ENCODE assay signal across 10 cellular contexts in the genomic region with DNA sequence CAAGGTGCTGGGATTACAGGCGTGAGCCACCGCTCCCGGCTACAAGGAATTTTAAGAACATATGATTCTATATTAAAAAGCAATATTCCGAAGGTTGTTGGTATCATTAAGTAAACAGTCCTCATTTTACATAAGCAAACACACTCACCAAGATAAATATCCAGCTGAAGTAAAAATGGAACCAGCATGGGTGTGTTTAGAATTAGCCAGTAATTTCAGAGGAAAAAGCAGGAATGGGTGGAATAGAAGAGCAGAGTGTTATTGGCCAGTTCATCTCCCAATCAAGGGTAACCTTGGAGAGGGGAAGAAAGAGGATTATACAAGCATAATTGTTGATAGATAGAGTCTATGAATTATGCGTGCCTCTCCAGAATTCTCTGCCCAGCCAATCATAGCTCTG. TPM values are rescaled to one million over a fixed set of nuclear protein-coding genes. Genes with fewer than 3 reads are reported as not detected.
"Had no signal": no experiment of that assay in that cellular context is flagged by ENCODE, and none has a peak within 500 bp of the region (broad histone marks: within the 10 kb centered on the region; RNA-seq: fewer than 3 reads in every experiment).

No MANE protein-coding gene starts in this region.

- H3K27ac ChIP-seq: GM23248 had no signal

- H3K36me3 ChIP-seq: HAP-1 had no signal

- H3K4me1 ChIP-seq: HAP-1 had no signal

- H3K9me3 ChIP-seq: HAP-1 had no signal

- H2AFZ ChIP-seq: GM23248 had no signal

- DNase-seq: GM23248, GOT3, H7, HFFc6, KBM-7 had no signal

- H3K4me3 ChIP-seq: GM23248, HAP-1 had no signal

- ATAC-seq: HCT116 had no signal

RNA-seq across cellular contexts. Expression of a gene that starts 31.7 kb away (rescaled TPM):
- total RNA-seq: GM23248, HFFc6 had no signal
- polyA plus RNA-seq: GM23248, IgD-negative memory B cell had no signal

RNA-seq across cellular contexts. Expression of a gene that starts 35.4 kb away (rescaled TPM):
- total RNA-seq: GM23248, H4, H7, HFFc6, HT-29 had no signal
- polyA plus RNA-seq: GM23248, IgD-negative memory B cell had no signal

RNA-seq across cellular contexts. Expression of a gene that starts 35.4 kb away (rescaled TPM):
- total RNA-seq: GM23248, HFFc6, HT-29 had no signal
- polyA plus RNA-seq: GM23248, IgD-negative memory B cell had no signal
